30 cellular contexts compared by ENCODE assay signal in the genomic region with DNA sequence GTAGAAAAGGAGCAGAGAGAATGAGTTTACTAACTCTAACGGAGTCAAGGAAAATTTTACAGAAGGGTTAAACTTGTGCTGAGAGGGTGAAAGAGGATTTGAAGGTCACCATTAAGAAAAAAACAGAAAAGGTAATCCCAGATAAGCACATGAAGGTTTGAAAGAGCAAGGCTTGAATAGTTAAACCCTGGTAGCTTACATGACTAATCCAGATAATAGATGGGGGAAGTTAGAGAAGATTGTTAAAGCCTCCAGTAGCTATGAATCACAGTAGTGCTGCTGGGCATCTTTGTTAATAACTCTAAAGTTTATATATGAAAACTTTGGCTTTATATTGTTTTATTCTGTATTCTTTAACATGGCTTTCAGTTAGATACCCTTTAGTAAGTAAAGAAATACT.
DNase-seq lines count a peak whose midpoint lies in the region; ATAC-seq and TF ChIP-seq lines count a peak whose summit lies in the region.
"Had no signal": no experiment of that assay in that cellular context is flagged by ENCODE, and none has a peak within 500 bp of the region (broad histone marks: within the 10 kb centered on the region; RNA-seq: fewer than 3 reads in every experiment).

No MANE protein-coding gene starts in this region.

- in situ Hi-C loops in GM23248 (cut with MboI), result no loop called here

- DNase-seq in GM23248, result peak; percentile 37
- DNase-seq in RWPE2 (ENCODE audit: low spot score), result no peak
- DNase-seq in fibroblast of mammary gland (ENCODE audit: low read depth), result peak; percentile 1
- DNase-seq in renal cortical epithelial cell (ENCODE audit: low read depth), result peak; percentile 59
- no peak for DNase-seq in NCI-H1417 (lab: John Stamatoyannopoulos, UW)
- DNase-seq in NCI-H2171 (lab: John Stamatoyannopoulos, UW), result no peak
- no peak for DNase-seq in DMS153 (lab: John Stamatoyannopoulos, UW)
- DNase-seq: activated CD8-positive, alpha-beta T cell treated with anti-CD3 and anti-CD28 coated beads for 36 hours; activated effector memory CD4-positive, alpha-beta T cell treated with anti-CD3 and anti-CD28 coated beads, Interleukin-2, amount 50 U/mL, for 16 hours; activated T-cell treated with anti-CD3 and anti-CD28 coated beads for 4 hours; brain microvascular endothelial cell; CD4-positive, CD25-positive, alpha-beta regulatory T cell; effector CD8-positive, alpha-beta T cell; erythroblast; gastrocnemius medialis; GDM1; islet precursor cell; NCI-H1092; NCI-H2029; NCI-H345; NCI-H748 treated with DMSO at 0.1 percent for 48 hours; ovary; Right ventricle myocardium superior; sigmoid colon; stimulated activated naive CD8-positive, alpha-beta T cell treated with anti-CD3 and anti-CD28 coated beads, Interleukin-15, amount 100 ng/mL, for 72 hours; transverse colon had no signal

- H3K4me1 ChIP-seq in GM23248 (ENCODE audit: insufficient read depth) (no peaks in the 10 kb centered on the region), RWPE2 (ENCODE audit: insufficient read depth, poor library complexity, severe bottlenecking) (no peaks in the 10 kb centered on the region)
- H3K4me1 ChIP-seq: gastrocnemius medialis, sigmoid colon, transverse colon had no signal

- H3K9me3 ChIP-seq in GM23248 (ENCODE audit: low read depth) (no peaks in the 10 kb centered on the region), RWPE2 (ENCODE audit: severe bottlenecking) (no peaks in the 10 kb centered on the region)
- H3K9me3 ChIP-seq: gastrocnemius medialis, ovary, transverse colon had no signal

- 50 to 57% methylated on average over 1 of the region's 1 CpG for WGBS in GM23248 (ENCODE audit: low coverage in 1 of 2, low lambda C conversion rate in 2 of 2, missing lambda C conversion rate in 2 of 2), 2 experiments

- H3K79me2 ChIP-seq in GM23248 (ENCODE audit: insufficient read depth), result no peaks in the 10 kb centered on the region

- no peak overlapping the region for H3K4me3 ChIP-seq in GM23248
- no peak overlapping the region for H3K4me3 ChIP-seq in RWPE2 (ENCODE audit: severe bottlenecking)
- no peak overlapping the region for H3K4me3 ChIP-seq in fibroblast of mammary gland (ENCODE audit: control insufficient read depth, low read depth, low read length)
- H3K4me3 ChIP-seq: gastrocnemius medialis, ovary, sigmoid colon, transverse colon had no signal

- H3K27ac ChIP-seq in GM23248 (no peak overlapping the region), RWPE2 (ENCODE audit: poor library complexity, severe bottlenecking) (no peak overlapping the region)
- H3K27ac ChIP-seq: brain microvascular endothelial cell, gastrocnemius medialis, ovary, sigmoid colon, transverse colon had no signal

- no peak overlapping the region for H2AFZ ChIP-seq in GM23248

- H3K27me3 ChIP-seq in GM23248 (replicated peaks; ENCODE audit: insufficient read depth) (no peaks in the 10 kb centered on the region), RWPE2 (ENCODE audit: insufficient read depth, poor library complexity, severe bottlenecking) (no peaks in the 10 kb centered on the region)
- H3K27me3 ChIP-seq: brain microvascular endothelial cell, gastrocnemius medialis, ovary, sigmoid colon, transverse colon had no signal

- H4K20me1 ChIP-seq in GM23248 (ENCODE audit: insufficient read depth), result no peaks in the 10 kb centered on the region

- TF ChIP-seq CTCF in RWPE2 (IDR thresholded peaks at IDR 0.05; ENCODE audit: poor library complexity, severe bottlenecking) (no peak), fibroblast of mammary gland (conservative IDR thresholded peaks at IDR 0.05; ENCODE audit: control insufficient read depth, insufficient read depth, low read depth, low read length) (no peak)

- H3K36me3 ChIP-seq in GM23248 (ENCODE audit: low read depth), result no peaks in the 10 kb centered on the region
- H3K36me3 ChIP-seq in RWPE2 (ENCODE audit: low read depth), result no peaks in the 10 kb centered on the region
- H3K36me3 ChIP-seq: brain microvascular endothelial cell, gastrocnemius medialis, ovary, sigmoid colon, transverse colon had no signal

- H3K9ac ChIP-seq in GM23248, result no peak overlapping the region

- H3F3A ChIP-seq in GM23248 (ENCODE audit: insufficient read depth), result no peaks in the 10 kb centered on the region

- H3K4me2 ChIP-seq in GM23248 (ENCODE audit: unreplicated experiment), result no peak overlapping the region

- ATAC-seq in RWPE2 (ENCODE audit: low read depth) (peak; percentile 58; the same call in 2 of the 3 replicates), HG02623 (IDR thresholded peaks at IDR 0.05; ENCODE audit: unreplicated experiment) (no peak)
- ATAC-seq: activated CD4-positive, CD25-positive, alpha-beta regulatory T cell treated with anti-CD3 and anti-CD28 coated beads, Interleukin-2, amount 50 U/mL, for 24 hours; activated CD8-positive, alpha-beta T cell treated with anti-CD3 and anti-CD28 coated beads for 36 hours; gastrocnemius medialis; HepG2; natural killer cell treated with Interleukin-12 subunit alpha and Interleukin-12 subunit beta and Interleukin-15 and Interleukin-18, amount 100 ng/mL, for 72 hours; stimulated activated naive CD8-positive, alpha-beta T cell treated with anti-CD3 and anti-CD28 coated beads, Interleukin-15, amount 100 ng/mL, for 72 hours had no signal

- no peaks in the 10 kb centered on the region for H3K9me2 ChIP-seq in GM23248 (ENCODE audit: insufficient read depth)

Comparison
In these comparisons a context has a peak if more than half of its experiments do, and no peak if none do; other contexts are left out.
1. DNase-seq: peak in GM23248 (single experiment), fibroblast of mammary gland (single experiment) and renal cortical epithelial cell (single experiment); none in RWPE2 (single experiment), NCI-H1417 (0 of 3), NCI-H2171 (single experiment) and DMS153 (single experiment).